ENCODE assay signal across 8 cellular contexts in the genomic region with DNA sequence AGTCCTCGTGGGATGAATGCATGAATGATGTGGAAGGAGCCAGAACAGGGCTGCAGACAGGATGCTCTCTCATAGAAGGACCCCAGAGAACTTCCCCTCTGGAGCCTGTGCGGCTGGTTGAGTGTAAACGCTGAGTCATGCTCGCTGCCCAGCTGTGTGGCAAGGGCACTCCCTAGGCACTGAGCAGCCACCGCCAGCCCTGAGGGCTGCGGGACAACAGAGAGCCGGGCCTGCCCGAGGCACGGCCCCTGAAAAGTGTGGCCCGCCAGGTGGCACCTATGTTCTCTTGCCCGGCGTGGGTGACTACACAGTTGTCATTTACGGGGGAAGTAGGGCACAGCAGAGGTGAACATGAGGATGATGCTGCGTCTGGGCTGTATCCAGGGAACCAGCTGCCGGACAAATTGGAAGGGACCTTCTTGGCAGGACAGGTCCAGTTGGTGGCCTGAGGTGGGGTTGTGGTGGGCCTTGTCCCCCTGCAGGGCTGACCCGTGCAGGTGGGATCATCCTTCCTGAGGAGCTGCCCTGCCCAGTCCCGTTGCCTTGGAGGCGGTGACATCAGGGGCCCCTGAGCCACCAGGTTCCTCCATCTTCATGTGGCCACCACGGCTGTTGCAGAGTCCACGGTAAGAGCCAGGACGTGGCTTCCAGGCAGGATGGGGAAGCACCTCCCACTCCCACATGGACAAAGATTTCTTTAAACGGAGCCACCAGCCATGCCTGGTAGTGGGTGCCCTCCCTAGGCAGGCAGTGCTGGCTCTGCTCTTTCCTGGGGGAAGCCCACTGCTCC.
DNase-seq lines count a peak whose midpoint lies in the region; ATAC-seq lines count a peak whose summit lies in the region.

No MANE protein-coding gene starts in this region.

- ATAC-seq in GM19452 (IDR thresholded peaks at IDR 0.05; ENCODE audit: unreplicated experiment) = no peak
- no peak for ATAC-seq in HG03460 (IDR thresholded peaks at IDR 0.05; ENCODE audit: unreplicated experiment)

- DNase-seq in GDM1 (lab: John Stamatoyannopoulos, UW) = peak; percentile 77
- DNase-seq in NCI-H345 (lab: John Stamatoyannopoulos, UW) = peak; percentile 52
- peak; percentile 67 for DNase-seq in dermis blood vessel endothelial cell
- peak; percentile 76 for DNase-seq in pons (ENCODE audit: low spot score)
- no peak for DNase-seq in NCI-H510A (lab: John Stamatoyannopoulos, UW)
- no peak for DNase-seq in NCI-H2107 (lab: John Stamatoyannopoulos, UW)

Comparison
In these comparisons a context has a peak if more than half of its experiments do, and no peak if none do; other contexts are left out.
1. DNase-seq: peak in GDM1 (single experiment), NCI-H345 (single experiment), dermis blood vessel endothelial cell (single experiment) and pons (single experiment); none in NCI-H510A (single experiment) and NCI-H2107 (single experiment).